ENCODE assay signal across 11 cellular contexts in the genomic region with DNA sequence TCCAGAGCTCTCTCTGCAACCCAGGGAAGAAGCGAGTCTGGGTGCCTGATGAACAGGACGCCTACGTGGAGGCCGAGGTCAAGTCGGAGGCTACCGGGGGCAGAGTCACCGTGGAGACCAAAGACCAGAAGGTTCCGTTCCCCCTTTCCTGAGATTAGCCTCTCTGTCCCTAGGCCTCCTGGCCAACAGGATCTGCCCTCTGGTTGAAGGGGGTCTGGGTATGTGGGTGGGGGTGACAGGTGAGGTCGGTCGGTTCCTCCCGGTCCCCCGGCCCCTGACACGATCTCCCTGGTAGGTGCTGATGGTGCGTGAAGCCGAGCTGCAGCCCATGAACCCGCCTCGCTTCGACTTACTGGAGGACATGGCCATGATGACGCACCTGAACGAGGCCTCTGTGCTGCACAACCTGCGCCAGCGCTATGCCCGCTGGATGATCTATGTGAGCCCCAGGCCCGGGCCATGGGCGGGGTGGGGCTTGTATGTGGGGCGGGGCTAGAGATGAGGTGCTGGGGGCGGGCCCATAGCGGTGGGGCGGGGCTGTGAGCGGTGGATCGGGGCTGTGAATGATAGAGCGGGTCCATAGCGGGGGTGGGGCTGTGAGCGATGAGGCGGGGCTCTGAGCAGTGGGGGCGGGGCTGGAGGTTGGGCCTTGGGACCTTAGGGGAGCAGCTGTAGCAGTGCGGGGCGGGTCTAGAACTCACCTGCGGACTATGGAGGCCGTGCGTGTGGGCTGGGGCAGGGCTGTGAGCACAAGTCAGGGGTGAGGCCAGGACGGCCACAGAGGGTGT.
DNase-seq lines count a peak whose midpoint lies in the region; ATAC-seq lines count a peak whose summit lies in the region.
"Had no signal": no experiment of that assay in that cellular context is flagged by ENCODE, and none has a peak within 500 bp of the region (broad histone marks: within the 10 kb centered on the region; RNA-seq: fewer than 3 reads in every experiment).

No MANE protein-coding gene starts in this region.

- H3K4me1 Mint-ChIP-seq in activated T-cell treated with anti-CD3 and anti-CD28 coated beads, Interleukin-2, amount 50 U/mL, for 24 hours (ENCODE audit: low read depth), result no peaks in the 10 kb centered on the region
- H3K4me1 Mint-ChIP-seq in stimulated activated naive CD8-positive, alpha-beta T cell treated with anti-CD3 and anti-CD28 coated beads, Interleukin-15, amount 100 ng/mL, for 72 hours, result peaks cover 6% of the 10 kb centered on the region

- ATAC-seq in stimulated activated naive CD8-positive, alpha-beta T cell treated with anti-CD3 and anti-CD28 coated beads, Interleukin-15, amount 100 ng/mL, for 72 hours, result peak; percentile 45
- ATAC-seq in GM18867 (IDR thresholded peaks at IDR 0.05; ENCODE audit: unreplicated experiment), result no peak

- H3K27me3 Mint-ChIP-seq in activated T-cell treated with anti-CD3 and anti-CD28 coated beads, Interleukin-2, amount 50 U/mL, for 24 hours, result peaks cover 25% of the 10 kb centered on the region
- peaks cover 56% of the 10 kb centered on the region for H3K27me3 Mint-ChIP-seq in stimulated activated naive CD8-positive, alpha-beta T cell treated with anti-CD3 and anti-CD28 coated beads, Interleukin-15, amount 100 ng/mL, for 72 hours

- no peaks in the 10 kb centered on the region for H3K9me3 Mint-ChIP-seq in activated T-cell treated with anti-CD3 and anti-CD28 coated beads, Interleukin-2, amount 50 U/mL, for 24 hours
- H3K9me3 Mint-ChIP-seq in stimulated activated naive CD8-positive, alpha-beta T cell treated with anti-CD3 and anti-CD28 coated beads, Interleukin-15, amount 100 ng/mL, for 72 hours, result no peaks in the 10 kb centered on the region

- H3K36me3 Mint-ChIP-seq in activated T-cell treated with anti-CD3 and anti-CD28 coated beads, Interleukin-2, amount 50 U/mL, for 24 hours (ENCODE audit: low read depth), result no peaks in the 10 kb centered on the region

- H3K4me3 Mint-ChIP-seq in activated T-cell treated with anti-CD3 and anti-CD28 coated beads, Interleukin-2, amount 50 U/mL, for 24 hours, result no peak overlapping the region
- H3K4me3 Mint-ChIP-seq in stimulated activated naive CD8-positive, alpha-beta T cell treated with anti-CD3 and anti-CD28 coated beads, Interleukin-15, amount 100 ng/mL, for 72 hours, result no peak overlapping the region

- H3K27ac Mint-ChIP-seq in activated T-cell treated with anti-CD3 and anti-CD28 coated beads, Interleukin-2, amount 50 U/mL, for 24 hours, result no peak overlapping the region
- H3K27ac Mint-ChIP-seq in stimulated activated naive CD8-positive, alpha-beta T cell treated with anti-CD3 and anti-CD28 coated beads, Interleukin-15, amount 100 ng/mL, for 72 hours, result no peak overlapping the region

- peak; percentile 41 to 48 for DNase-seq in activated T-cell treated with anti-CD3 and anti-CD28 coated beads, Interleukin-2, amount 50 U/mL, for 48 hours
- no peak for DNase-seq in activated T-cell treated with anti-CD3 and anti-CD28 coated beads, Interleukin-2, amount 50 U/mL, for 24 hours
- DNase-seq in ecto neural progenitor cell (ENCODE audit: low spot score) (peak; percentile 69), islet precursor cell (peak; percentile 68), Kasumi-1 (lab: John Stamatoyannopoulos, UW) (no peak)
- DNase-seq in stimulated activated naive CD8-positive, alpha-beta T cell treated with anti-CD3 and anti-CD28 coated beads, Interleukin-15, amount 100 ng/mL, for 72 hours, result no peak
- DNase-seq in effector CD8-positive, alpha-beta T cell (lab: John Stamatoyannopoulos, UW), result no peak
- DNase-seq: NCI-H524, T1000, thyroid gland had no signal

Comparison
In these comparisons a context has a peak if more than half of its experiments do, and no peak if none do; other contexts are left out.
1. DNase-seq: peak in activated T-cell treated with anti-CD3 and anti-CD28 coated beads, Interleukin-2, amount 50 U/mL, for 48 hours (2 of 2), ecto neural progenitor cell (single experiment) and islet precursor cell (single experiment); none in activated T-cell treated with anti-CD3 and anti-CD28 coated beads, Interleukin-2, amount 50 U/mL, for 24 hours (single experiment), stimulated activated naive CD8-positive, alpha-beta T cell treated with anti-CD3 and anti-CD28 coated beads, Interleukin-15, amount 100 ng/mL, for 72 hours (0 of 2), Kasumi-1 (0 of 2) and effector CD8-positive, alpha-beta T cell (single experiment).